3 cellular contexts compared by ENCODE assay signal in the genomic region with DNA sequence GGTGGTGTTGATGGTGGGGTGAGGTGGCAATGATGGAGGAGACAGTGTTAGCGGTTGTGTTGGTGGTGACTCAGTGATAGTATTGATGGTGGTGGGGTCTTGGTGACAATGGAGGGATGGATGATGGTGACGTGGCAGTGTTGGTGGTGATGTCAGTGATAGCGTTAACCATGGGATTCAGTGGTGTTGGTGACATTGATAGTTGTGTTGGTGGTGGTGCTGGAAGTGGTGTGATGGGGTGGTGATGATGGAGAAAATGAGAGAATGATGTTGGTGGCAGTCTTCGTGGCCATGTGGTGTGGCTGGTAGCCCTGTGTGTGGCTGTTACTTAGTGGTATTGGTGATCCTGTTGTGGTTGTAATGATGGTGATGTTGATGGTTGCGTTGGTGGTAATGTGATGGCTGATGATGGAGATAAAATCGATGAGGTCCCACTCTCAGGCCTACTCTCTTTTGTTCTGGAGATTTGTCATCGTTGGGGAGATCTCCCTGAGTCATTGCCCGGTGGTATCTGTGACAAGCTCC.
TF ChIP-seq lines count a peak whose summit lies in the region.

No MANE protein-coding gene starts in this region.

TF ChIP-seq in HEK293, 187 proteins besides CTCF, POLR2A, EP300 and RAD21 (continues in another document):
- TF ChIP-seq, protein P1, sequence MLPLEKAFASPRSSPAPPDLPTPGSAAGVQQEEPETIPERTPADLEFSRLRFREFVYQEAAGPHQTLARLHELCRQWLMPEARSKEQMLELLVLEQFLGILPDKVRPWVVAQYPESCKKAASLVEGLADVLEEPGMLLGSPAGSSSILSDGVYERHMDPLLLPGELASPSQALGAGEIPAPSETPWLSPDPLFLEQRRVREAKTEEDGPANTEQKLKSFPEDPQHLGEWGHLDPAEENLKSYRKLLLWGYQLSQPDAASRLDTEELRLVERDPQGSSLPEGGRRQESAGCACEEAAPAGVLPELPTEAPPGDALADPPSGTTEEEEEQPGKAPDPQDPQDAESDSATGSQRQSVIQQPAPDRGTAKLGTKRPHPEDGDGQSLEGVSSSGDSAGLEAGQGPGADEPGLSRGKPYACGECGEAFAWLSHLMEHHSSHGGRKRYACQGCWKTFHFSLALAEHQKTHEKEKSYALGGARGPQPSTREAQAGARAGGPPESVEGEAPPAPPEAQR (tag by site-specific recombination; IDR thresholded peaks at IDR 0.05), result no peak
- TF ChIP-seq ZNF521 (tag by site-specific recombination; IDR thresholded peaks at IDR 0.05), result 0 out of 2 replicates have a peak, but pooled peaks have one; percentile 68
- TF ChIP-seq, protein P2, sequence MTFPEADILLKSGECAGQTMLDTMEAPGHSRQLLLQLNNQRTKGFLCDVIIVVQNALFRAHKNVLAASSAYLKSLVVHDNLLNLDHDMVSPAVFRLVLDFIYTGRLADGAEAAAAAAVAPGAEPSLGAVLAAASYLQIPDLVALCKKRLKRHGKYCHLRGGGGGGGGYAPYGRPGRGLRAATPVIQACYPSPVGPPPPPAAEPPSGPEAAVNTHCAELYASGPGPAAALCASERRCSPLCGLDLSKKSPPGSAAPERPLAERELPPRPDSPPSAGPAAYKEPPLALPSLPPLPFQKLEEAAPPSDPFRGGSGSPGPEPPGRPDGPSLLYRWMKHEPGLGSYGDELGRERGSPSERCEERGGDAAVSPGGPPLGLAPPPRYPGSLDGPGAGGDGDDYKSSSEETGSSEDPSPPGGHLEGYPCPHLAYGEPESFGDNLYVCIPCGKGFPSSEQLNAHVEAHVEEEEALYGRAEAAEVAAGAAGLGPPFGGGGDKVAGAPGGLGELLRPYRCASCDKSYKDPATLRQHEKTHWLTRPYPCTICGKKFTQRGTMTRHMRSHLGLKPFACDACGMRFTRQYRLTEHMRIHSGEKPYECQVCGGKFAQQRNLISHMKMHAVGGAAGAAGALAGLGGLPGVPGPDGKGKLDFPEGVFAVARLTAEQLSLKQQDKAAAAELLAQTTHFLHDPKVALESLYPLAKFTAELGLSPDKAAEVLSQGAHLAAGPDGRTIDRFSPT (tag by site-specific recombination; IDR thresholded peaks at IDR 0.05), result 0 out of 2 replicates have a peak, but pooled peaks have one; percentile 21
- no peak for TF ChIP-seq KLF9 (tag by site-specific recombination; IDR thresholded peaks at IDR 0.05; ENCODE audit: low read depth)
- TF ChIP-seq GLIS2 (tag by site-specific recombination; IDR thresholded peaks at IDR 0.05), result 0 out of 2 replicates have a peak, but pooled peaks have one; percentile 21
- TF ChIP-seq, protein P3, sequence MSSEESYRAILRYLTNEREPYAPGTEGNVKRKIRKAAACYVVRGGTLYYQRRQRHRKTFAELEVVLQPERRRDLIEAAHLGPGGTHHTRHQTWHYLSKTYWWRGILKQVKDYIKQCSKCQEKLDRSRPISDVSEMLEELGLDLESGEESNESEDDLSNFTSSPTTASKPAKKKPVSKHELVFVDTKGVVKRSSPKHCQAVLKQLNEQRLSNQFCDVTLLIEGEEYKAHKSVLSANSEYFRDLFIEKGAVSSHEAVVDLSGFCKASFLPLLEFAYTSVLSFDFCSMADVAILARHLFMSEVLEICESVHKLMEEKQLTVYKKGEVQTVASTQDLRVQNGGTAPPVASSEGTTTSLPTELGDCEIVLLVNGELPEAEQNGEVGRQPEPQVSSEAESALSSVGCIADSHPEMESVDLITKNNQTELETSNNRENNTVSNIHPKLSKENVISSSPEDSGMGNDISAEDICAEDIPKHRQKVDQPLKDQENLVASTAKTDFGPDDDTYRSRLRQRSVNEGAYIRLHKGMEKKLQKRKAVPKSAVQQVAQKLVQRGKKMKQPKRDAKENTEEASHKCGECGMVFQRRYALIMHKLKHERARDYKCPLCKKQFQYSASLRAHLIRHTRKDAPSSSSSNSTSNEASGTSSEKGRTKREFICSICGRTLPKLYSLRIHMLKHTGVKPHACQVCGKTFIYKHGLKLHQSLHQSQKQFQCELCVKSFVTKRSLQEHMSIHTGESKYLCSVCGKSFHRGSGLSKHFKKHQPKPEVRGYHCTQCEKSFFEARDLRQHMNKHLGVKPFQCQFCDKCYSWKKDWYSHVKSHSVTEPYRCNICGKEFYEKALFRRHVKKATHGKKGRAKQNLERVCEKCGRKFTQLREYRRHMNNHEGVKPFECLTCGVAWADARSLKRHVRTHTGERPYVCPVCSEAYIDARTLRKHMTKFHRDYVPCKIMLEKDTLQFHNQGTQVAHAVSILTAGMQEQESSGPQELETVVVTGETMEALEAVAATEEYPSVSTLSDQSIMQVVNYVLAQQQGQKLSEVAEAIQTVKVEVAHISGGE (tag by site-specific recombination; conservative IDR thresholded peaks at IDR 0.05; ENCODE audit: low read depth), result no peak
- TF ChIP-seq ZNF121 (tag by site-specific recombination; IDR thresholded peaks at IDR 0.05), result no peak
- TF ChIP-seq ZNF529 (tag by site-specific recombination; IDR thresholded peaks at IDR 0.05; ENCODE audit: insufficient replicate concordance), result no peak
- TF ChIP-seq ZNF174 (tag by site-specific recombination; IDR thresholded peaks at IDR 0.05), result no peak

TF ChIP-seq in K562, 482 proteins besides CTCF, POLR2A, EP300 and RAD21:
- 0 out of 4 replicates have a peak, but pooled peaks of 1 of the 2 experiments have one; percentile 16 for TF ChIP-seq HDAC1 (IDR thresholded peaks at IDR 0.05)
- TF ChIP-seq KLF1 (tag; IDR thresholded peaks at IDR 0.05), result no peak
- no peak for TF ChIP-seq ATF1 (CRISPR knock-in tag; IDR thresholded peaks at IDR 0.05)
- TF ChIP-seq ATF1 (tag; IDR thresholded peaks at IDR 0.05), result peak; percentile 57

TF ChIP-seq in SK-N-SH, 30 proteins besides CTCF, POLR2A, EP300 and RAD21:
- no peak for TF ChIP-seq RFX5 (IDR thresholded peaks at IDR 0.05; ENCODE audit: low read length)
- TF ChIP-seq RCOR1 (IDR thresholded peaks at IDR 0.05; ENCODE audit: low read length), result no peak
TF ChIP-seq in SK-N-SH: peak in this region for 0.
